35 cellular contexts compared by ENCODE assay signal in genomic region chr3:28388978-28389377, GRCh38. TPM values are rescaled to one million over a fixed set of nuclear protein-coding genes. Genes with fewer than 3 reads are reported as not detected.
"Had no signal": no experiment of that assay in that cellular context is flagged by ENCODE, and none has a peak within 500 bp of the region (broad histone marks: within the 10 kb centered on the region; RNA-seq: fewer than 3 reads in every experiment).

No MANE protein-coding gene starts in this region.

- H3K27me3 Mint-ChIP-seq: activated CD4-positive, alpha-beta memory T cell treated with anti-CD3 and anti-CD28 coated beads, Interleukin-2, amount 10 ng/mL, durations not matched to agents 7 days and 5 days; activated CD4-positive, alpha-beta T cell treated with anti-CD3 and anti-CD28 coated beads for 36 hours; activated CD4-positive, alpha-beta T cell treated with anti-CD3 and anti-CD28 coated beads, Interleukin-2, amount 10 ng/mL, durations not matched to agents 7 days and 5 days; activated naive CD8-positive, alpha-beta T cell treated with anti-CD3 and anti-CD28 coated beads for 36 hours; activated T-helper 17 cell treated with anti-CD3 and anti-CD28 coated beads, Interleukin-2, amount 50 U/mL, for 72 hours had no signal

- DNase-seq: activated CD4-positive, alpha-beta memory T cell treated with anti-CD3 and anti-CD28 coated beads, Interleukin-2, amount 10 ng/mL, durations not matched to agents 7 days and 5 days; activated CD4-positive, alpha-beta T cell treated with anti-CD3 and anti-CD28 coated beads for 1 hour; activated CD4-positive, alpha-beta T cell treated with anti-CD3 and anti-CD28 coated beads for 36 hours; activated CD4-positive, alpha-beta T cell treated with anti-CD3 and anti-CD28 coated beads for 48 hours; activated CD4-positive, alpha-beta T cell treated with anti-CD3 and anti-CD28 coated beads, Interleukin-2, amount 10 ng/mL, durations not matched to agents 7 days and 5 days; activated CD4-positive, alpha-beta T cell treated with anti-CD3 and anti-CD28 coated beads, Interleukin-2, amount 50 U/mL, for 48 hours; activated CD4-positive, CD25-positive, alpha-beta regulatory T cell; activated CD8-positive, alpha-beta memory T cell treated with anti-CD3 and anti-CD28 coated beads, Interleukin-2, amount 50 U/mL, for 4 hours; activated effector memory CD4-positive, alpha-beta T cell treated with anti-CD3 and anti-CD28 coated beads, Interleukin-2, amount 50 U/mL, for 16 hours; activated gamma-delta T cell treated with Interleukin-2 at 50 U/mL for 16 hours; activated naive CD4-positive, alpha-beta T cell; activated naive CD4-positive, alpha-beta T cell treated with anti-CD3 and anti-CD28 coated beads for 36 hours; activated naive CD4-positive, alpha-beta T cell treated with anti-CD3 and anti-CD28 coated beads, Interleukin-2, amount 50 U/mL, for 16 hours; activated naive CD8-positive, alpha-beta T cell treated with anti-CD3 and anti-CD28 coated beads for 36 hours; activated T-cell treated with anti-CD3 and anti-CD28 coated beads for 4 hours; activated T-cell treated with anti-CD3 and anti-CD28 coated beads, Interleukin-2, amount 50 U/mL, for 1 hour; activated T-cell treated with anti-CD3 and anti-CD28 coated beads, Interleukin-2, amount 50 U/mL, for 4 hours; activated T-cell treated with anti-CD3 and anti-CD28 coated beads, Interleukin-2, amount 50 U/mL, for 72 hours; adrenal gland; amniotic stem cell; aorta; body of pancreas; brain microvascular endothelial cell; central memory CD4-positive, alpha-beta T cell; T-helper 1 cell; T-helper 2 cell; T-helper 9 cell had no signal

- H3K4me3 Mint-ChIP-seq: activated CD4-positive, alpha-beta memory T cell treated with anti-CD3 and anti-CD28 coated beads, Interleukin-2, amount 10 ng/mL, durations not matched to agents 7 days and 5 days; activated CD4-positive, alpha-beta T cell treated with anti-CD3 and anti-CD28 coated beads for 36 hours; activated CD4-positive, alpha-beta T cell treated with anti-CD3 and anti-CD28 coated beads, Interleukin-2, amount 10 ng/mL, durations not matched to agents 7 days and 5 days; activated naive CD4-positive, alpha-beta T cell treated with anti-CD3 and anti-CD28 coated beads for 36 hours; activated naive CD8-positive, alpha-beta T cell treated with anti-CD3 and anti-CD28 coated beads for 36 hours; activated T-cell treated with anti-CD3 and anti-CD28 coated beads, Interleukin-2, amount 50 U/mL, for 4 hours; activated T-cell treated with anti-CD3 and anti-CD28 coated beads, Interleukin-2, amount 50 U/mL, for 72 hours; activated T-helper 1 cell treated with anti-CD3 and anti-CD28 coated beads, Interleukin-12 subunit alpha, Interleukin-12 subunit beta, Interleukin-2, Interleukin-4 antibody, amounts not matched to agents 30 ng/mL and 10 ng/mL and 1 ng/mL, durations not matched to agents 14 hours and 24 hours and 36 hours; activated T-helper 17 cell treated with anti-CD3 and anti-CD28 coated beads, Interleukin-2, amount 50 U/mL, for 72 hours; T-helper 1 cell treated with Interleukin-12 subunit alpha and Interleukin-12 subunit beta and Interleukin-4 antibody, amounts not matched to agents 30 μg/mL and 1 μg/mL, for 36 hours; T-helper 2 cell treated with Interferon-gamma antibody and Interleukin-4, amounts not matched to agents 5 μg/mL and 100 μg/mL, for 36 hours had no signal

- H3K27me3 ChIP-seq: adrenal gland, body of pancreas, brain microvascular endothelial cell, breast epithelium had no signal

- H3K4me1 Mint-ChIP-seq: activated CD4-positive, alpha-beta memory T cell treated with anti-CD3 and anti-CD28 coated beads, Interleukin-2, amount 10 ng/mL, durations not matched to agents 7 days and 5 days; activated CD4-positive, alpha-beta T cell treated with anti-CD3 and anti-CD28 coated beads for 36 hours; activated CD4-positive, alpha-beta T cell treated with anti-CD3 and anti-CD28 coated beads, Interleukin-2, amount 10 ng/mL, durations not matched to agents 7 days and 5 days; activated naive CD8-positive, alpha-beta T cell treated with anti-CD3 and anti-CD28 coated beads for 36 hours; activated T-helper 17 cell treated with anti-CD3 and anti-CD28 coated beads, Interleukin-2, amount 50 U/mL, for 72 hours had no signal

- H3K27ac Mint-ChIP-seq: activated CD4-positive, alpha-beta memory T cell treated with anti-CD3 and anti-CD28 coated beads, Interleukin-2, amount 10 ng/mL, durations not matched to agents 7 days and 5 days; activated CD4-positive, alpha-beta T cell treated with anti-CD3 and anti-CD28 coated beads for 36 hours; activated CD4-positive, alpha-beta T cell treated with anti-CD3 and anti-CD28 coated beads, Interleukin-2, amount 10 ng/mL, durations not matched to agents 7 days and 5 days; activated naive CD4-positive, alpha-beta T cell treated with anti-CD3 and anti-CD28 coated beads for 36 hours; activated naive CD4-positive, alpha-beta T cell treated with anti-CD3 and anti-CD28 coated beads, Interleukin-2, amount 50 U/mL, for 72 hours; activated naive CD8-positive, alpha-beta T cell treated with anti-CD3 and anti-CD28 coated beads for 36 hours; activated T-cell treated with anti-CD3 and anti-CD28 coated beads, Interleukin-2, amount 50 U/mL, for 72 hours; activated T-helper 1 cell treated with anti-CD3 and anti-CD28 coated beads, Interleukin-12 subunit alpha, Interleukin-12 subunit beta, Interleukin-2, Interleukin-4 antibody, amounts not matched to agents 30 ng/mL and 10 ng/mL and 1 ng/mL, durations not matched to agents 14 hours and 24 hours and 36 hours; activated T-helper 17 cell treated with anti-CD3 and anti-CD28 coated beads, Interleukin-2, amount 50 U/mL, for 72 hours; T-helper 1 cell treated with Interleukin-12 subunit alpha and Interleukin-12 subunit beta and Interleukin-4 antibody, amounts not matched to agents 30 μg/mL and 1 μg/mL, for 36 hours; T-helper 2 cell treated with Interferon-gamma antibody and Interleukin-4, amounts not matched to agents 5 μg/mL and 100 μg/mL, for 36 hours had no signal

- H3K9me3 ChIP-seq: body of pancreas had no signal

- H3K27ac ChIP-seq: adrenal gland, body of pancreas, brain microvascular endothelial cell, breast epithelium, VCaP had no signal

- H3K36me3 ChIP-seq: adrenal gland, brain microvascular endothelial cell had no signal

- H3K4me1 ChIP-seq: adrenal gland, body of pancreas, breast epithelium had no signal

- ATAC-seq: activated CD4-positive, alpha-beta T cell treated with anti-CD3 and anti-CD28 coated beads for 36 hours; activated CD4-positive, CD25-positive, alpha-beta regulatory T cell treated with anti-CD3 and anti-CD28 coated beads, Interleukin-2, amount 50 U/mL, for 24 hours; activated naive CD4-positive, alpha-beta T cell treated with anti-CD3 and anti-CD28 coated beads, Interleukin-2, amount 50 U/mL, for 72 hours; activated T-cell treated with anti-CD3 and anti-CD28 coated beads, Interleukin-2, amount 50 U/mL, for 4 hours; activated T-cell treated with anti-CD3 and anti-CD28 coated beads, Interleukin-2, amount 50 U/mL, for 72 hours; activated T-helper 17 cell treated with anti-CD3 and anti-CD28 coated beads, Interleukin-2, amount 50 U/mL, for 72 hours; body of pancreas had no signal

- H3K4me3 ChIP-seq: adrenal gland, body of pancreas, breast epithelium had no signal

RNA-seq across cellular contexts. Expression of gene ZCWPW2, which starts 40.5 kb away (rescaled TPM):
- total RNA-seq: activated T-cell treated with anti-CD3 and anti-CD28 coated beads, Interleukin-2, amount 50 U/mL, for 4 hours; activated T-helper 1 cell treated with anti-CD3 and anti-CD28 coated beads, Interleukin-12 subunit alpha, Interleukin-12 subunit beta, Interleukin-2, Interleukin-4 antibody, amounts not matched to agents 30 ng/mL and 10 ng/mL and 1 ng/mL, durations not matched to agents 14 hours and 24 hours and 36 hours had no signal
